1 cellular context compared by ENCODE assay signal in the genomic region with DNA sequence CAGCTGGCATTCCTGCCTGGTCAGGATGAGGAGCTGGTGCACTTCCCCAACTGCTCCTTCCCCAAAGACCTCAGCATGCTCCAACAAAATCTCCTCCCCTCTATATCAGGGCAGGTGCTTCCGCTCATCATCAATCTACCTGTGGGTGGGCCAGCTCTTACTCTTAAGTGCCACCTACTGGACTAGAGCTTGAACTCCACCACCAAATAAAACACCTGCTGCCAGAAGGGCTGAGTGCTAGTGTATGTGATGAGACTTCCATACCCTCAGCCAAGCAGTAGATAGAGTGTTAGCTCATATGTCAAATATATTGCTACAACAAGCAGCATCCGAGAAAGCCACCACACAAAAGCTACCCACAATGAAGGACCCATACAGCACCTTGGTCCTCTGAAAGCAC.
TF ChIP-seq lines count a peak whose summit lies in the region.

No MANE protein-coding gene starts in this region.

TF ChIP-seq in HEK293, 187 proteins besides CTCF, POLR2A, EP300 and RAD21 (continued from another document):
- TF ChIP-seq RBAK (tag by site-specific recombination; IDR thresholded peaks at IDR 0.05) = no peak
- TF ChIP-seq ZNF768 (tag by site-specific recombination; IDR thresholded peaks at IDR 0.05) = no peak
- peak; percentile 80; the same call in 1 of the 2 replicates for TF ChIP-seq ZNF155 (tag by site-specific recombination; IDR thresholded peaks at IDR 0.05)
- no peak for TF ChIP-seq EGR2 (tag by site-specific recombination; IDR thresholded peaks at IDR 0.05; ENCODE audit: low read depth)
- TF ChIP-seq MZF1 (tag by site-specific recombination; IDR thresholded peaks at IDR 0.05; ENCODE audit: borderline replicate concordance) = 0 out of 2 replicates have a peak, but pooled peaks have one; percentile 49
- no peak for TF ChIP-seq ZNF23 (tag by site-specific recombination; IDR thresholded peaks at IDR 0.05; ENCODE audit: borderline replicate concordance)
- no peak for TF ChIP-seq ZFP37 (tag by site-specific recombination; IDR thresholded peaks at IDR 0.05)
- TF ChIP-seq TRIM28 (IDR thresholded peaks at IDR 0.05; ENCODE audit: borderline replicate concordance, low read length) = peak; percentile 65; the same call in 1 of the 2 replicates
- no peak for TF ChIP-seq ZNF350 (tag by site-specific recombination; IDR thresholded peaks at IDR 0.05)
- no peak for TF ChIP-seq ZNF555 (tag by site-specific recombination; conservative IDR thresholded peaks at IDR 0.05)
- no peak for TF ChIP-seq HOXC10 (CRISPR knock-in tag; IDR thresholded peaks at IDR 0.05)
- no peak for TF ChIP-seq ZNF658 (tag by site-specific recombination; IDR thresholded peaks at IDR 0.05)
- no peak for TF ChIP-seq IKZF3 (tag by site-specific recombination; IDR thresholded peaks at IDR 0.05)
- TF ChIP-seq KLF9 (tag by site-specific recombination; IDR thresholded peaks at IDR 0.05; ENCODE audit: low read depth) = no peak
- TF ChIP-seq ZNF169 (tag by site-specific recombination; IDR thresholded peaks at IDR 0.05) = no peak
- TF ChIP-seq GLI4 (tag by site-specific recombination; IDR thresholded peaks at IDR 0.05) = no peak
- TF ChIP-seq ZNF558 (tag by site-specific recombination; IDR thresholded peaks at IDR 0.05) = no peak
- no peak for TF ChIP-seq ZNF501 (tag by site-specific recombination; IDR thresholded peaks at IDR 0.05)
- no peak for TF ChIP-seq SP3 (tag by site-specific recombination; IDR thresholded peaks at IDR 0.05)
- TF ChIP-seq, protein P1, sequence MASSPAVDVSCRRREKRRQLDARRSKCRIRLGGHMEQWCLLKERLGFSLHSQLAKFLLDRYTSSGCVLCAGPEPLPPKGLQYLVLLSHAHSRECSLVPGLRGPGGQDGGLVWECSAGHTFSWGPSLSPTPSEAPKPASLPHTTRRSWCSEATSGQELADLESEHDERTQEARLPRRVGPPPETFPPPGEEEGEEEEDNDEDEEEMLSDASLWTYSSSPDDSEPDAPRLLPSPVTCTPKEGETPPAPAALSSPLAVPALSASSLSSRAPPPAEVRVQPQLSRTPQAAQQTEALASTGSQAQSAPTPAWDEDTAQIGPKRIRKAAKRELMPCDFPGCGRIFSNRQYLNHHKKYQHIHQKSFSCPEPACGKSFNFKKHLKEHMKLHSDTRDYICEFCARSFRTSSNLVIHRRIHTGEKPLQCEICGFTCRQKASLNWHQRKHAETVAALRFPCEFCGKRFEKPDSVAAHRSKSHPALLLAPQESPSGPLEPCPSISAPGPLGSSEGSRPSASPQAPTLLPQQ (tag by site-specific recombination; IDR thresholded peaks at IDR 0.05) = no peak
- TF ChIP-seq, protein P2, sequence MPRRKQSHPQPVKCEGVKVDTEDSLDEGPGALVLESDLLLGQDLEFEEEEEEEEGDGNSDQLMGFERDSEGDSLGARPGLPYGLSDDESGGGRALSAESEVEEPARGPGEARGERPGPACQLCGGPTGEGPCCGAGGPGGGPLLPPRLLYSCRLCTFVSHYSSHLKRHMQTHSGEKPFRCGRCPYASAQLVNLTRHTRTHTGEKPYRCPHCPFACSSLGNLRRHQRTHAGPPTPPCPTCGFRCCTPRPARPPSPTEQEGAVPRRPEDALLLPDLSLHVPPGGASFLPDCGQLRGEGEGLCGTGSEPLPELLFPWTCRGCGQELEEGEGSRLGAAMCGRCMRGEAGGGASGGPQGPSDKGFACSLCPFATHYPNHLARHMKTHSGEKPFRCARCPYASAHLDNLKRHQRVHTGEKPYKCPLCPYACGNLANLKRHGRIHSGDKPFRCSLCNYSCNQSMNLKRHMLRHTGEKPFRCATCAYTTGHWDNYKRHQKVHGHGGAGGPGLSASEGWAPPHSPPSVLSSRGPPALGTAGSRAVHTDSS (tag by site-specific recombination; IDR thresholded peaks at IDR 0.05) = no peak
- no peak for TF ChIP-seq ZNF433 (tag by site-specific recombination; IDR thresholded peaks at IDR 0.05; ENCODE audit: low read depth)
- TF ChIP-seq ZNF366 (tag by site-specific recombination; conservative IDR thresholded peaks at IDR 0.05) = no peak
- TF ChIP-seq ZNF707 (tag by site-specific recombination; IDR thresholded peaks at IDR 0.05) = no peak
- TF ChIP-seq, protein P3, sequence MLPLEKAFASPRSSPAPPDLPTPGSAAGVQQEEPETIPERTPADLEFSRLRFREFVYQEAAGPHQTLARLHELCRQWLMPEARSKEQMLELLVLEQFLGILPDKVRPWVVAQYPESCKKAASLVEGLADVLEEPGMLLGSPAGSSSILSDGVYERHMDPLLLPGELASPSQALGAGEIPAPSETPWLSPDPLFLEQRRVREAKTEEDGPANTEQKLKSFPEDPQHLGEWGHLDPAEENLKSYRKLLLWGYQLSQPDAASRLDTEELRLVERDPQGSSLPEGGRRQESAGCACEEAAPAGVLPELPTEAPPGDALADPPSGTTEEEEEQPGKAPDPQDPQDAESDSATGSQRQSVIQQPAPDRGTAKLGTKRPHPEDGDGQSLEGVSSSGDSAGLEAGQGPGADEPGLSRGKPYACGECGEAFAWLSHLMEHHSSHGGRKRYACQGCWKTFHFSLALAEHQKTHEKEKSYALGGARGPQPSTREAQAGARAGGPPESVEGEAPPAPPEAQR (tag by site-specific recombination; IDR thresholded peaks at IDR 0.05) = no peak
- no peak for TF ChIP-seq ZNF416 (tag by site-specific recombination; IDR thresholded peaks at IDR 0.05)
- TF ChIP-seq SETDB1 (IDR thresholded peaks at IDR 0.05; ENCODE audit: insufficient read length, low read length) = peak; percentile 15
- TF ChIP-seq ZNF701 (tag by site-specific recombination; IDR thresholded peaks at IDR 0.05) = no peak
- TF ChIP-seq ZNF140 (tag by site-specific recombination; IDR thresholded peaks at IDR 0.05) = 0 out of 2 replicates have a peak, but pooled peaks have one; percentile 11
- TF ChIP-seq ZNF132 (tag by site-specific recombination; IDR thresholded peaks at IDR 0.05; ENCODE audit: borderline replicate concordance) = no peak
- TF ChIP-seq, protein P4, sequence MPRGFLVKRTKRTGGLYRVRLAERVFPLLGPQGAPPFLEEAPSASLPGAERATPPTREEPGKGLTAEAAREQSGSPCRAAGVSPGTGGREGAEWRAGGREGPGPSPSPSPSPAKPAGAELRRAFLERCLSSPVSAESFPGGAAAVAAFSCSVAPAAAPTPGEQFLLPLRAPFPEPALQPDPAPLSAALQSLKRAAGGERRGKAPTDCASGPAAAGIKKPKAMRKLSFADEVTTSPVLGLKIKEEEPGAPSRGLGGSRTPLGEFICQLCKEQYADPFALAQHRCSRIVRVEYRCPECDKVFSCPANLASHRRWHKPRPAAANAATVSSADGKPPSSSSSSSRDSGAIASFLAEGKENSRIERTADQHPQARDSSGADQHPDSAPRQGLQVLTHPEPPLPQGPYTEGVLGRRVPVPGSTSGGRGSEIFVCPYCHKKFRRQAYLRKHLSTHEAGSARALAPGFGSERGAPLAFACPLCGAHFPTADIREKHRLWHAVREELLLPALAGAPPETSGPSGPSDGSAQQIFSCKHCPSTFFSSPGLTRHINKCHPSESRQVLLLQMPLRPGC (tag by site-specific recombination; IDR thresholded peaks at IDR 0.05) = no peak
- TF ChIP-seq, protein P5, sequence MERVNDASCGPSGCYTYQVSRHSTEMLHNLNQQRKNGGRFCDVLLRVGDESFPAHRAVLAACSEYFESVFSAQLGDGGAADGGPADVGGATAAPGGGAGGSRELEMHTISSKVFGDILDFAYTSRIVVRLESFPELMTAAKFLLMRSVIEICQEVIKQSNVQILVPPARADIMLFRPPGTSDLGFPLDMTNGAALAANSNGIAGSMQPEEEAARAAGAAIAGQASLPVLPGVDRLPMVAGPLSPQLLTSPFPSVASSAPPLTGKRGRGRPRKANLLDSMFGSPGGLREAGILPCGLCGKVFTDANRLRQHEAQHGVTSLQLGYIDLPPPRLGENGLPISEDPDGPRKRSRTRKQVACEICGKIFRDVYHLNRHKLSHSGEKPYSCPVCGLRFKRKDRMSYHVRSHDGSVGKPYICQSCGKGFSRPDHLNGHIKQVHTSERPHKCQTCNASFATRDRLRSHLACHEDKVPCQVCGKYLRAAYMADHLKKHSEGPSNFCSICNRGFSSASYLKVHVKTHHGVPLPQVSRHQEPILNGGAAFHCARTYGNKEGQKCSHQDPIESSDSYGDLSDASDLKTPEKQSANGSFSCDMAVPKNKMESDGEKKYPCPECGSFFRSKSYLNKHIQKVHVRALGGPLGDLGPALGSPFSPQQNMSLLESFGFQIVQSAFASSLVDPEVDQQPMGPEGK (tag by site-specific recombination; IDR thresholded peaks at IDR 0.05) = no peak
- no peak for TF ChIP-seq ZNF843 (tag by site-specific recombination; IDR thresholded peaks at IDR 0.05)
- no peak for TF ChIP-seq ZBTB1 (tag by site-specific recombination; IDR thresholded peaks at IDR 0.05)
- TF ChIP-seq ZNF560 (tag by site-specific recombination; IDR thresholded peaks at IDR 0.05; ENCODE audit: borderline replicate concordance) = no peak
- TF ChIP-seq WT1 (tag by site-specific recombination; IDR thresholded peaks at IDR 0.05) = no peak
- TF ChIP-seq, protein P6, sequence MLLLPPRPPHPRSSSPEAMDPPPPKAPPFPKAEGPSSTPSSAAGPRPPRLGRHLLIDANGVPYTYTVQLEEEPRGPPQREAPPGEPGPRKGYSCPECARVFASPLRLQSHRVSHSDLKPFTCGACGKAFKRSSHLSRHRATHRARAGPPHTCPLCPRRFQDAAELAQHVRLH (tag by site-specific recombination; IDR thresholded peaks at IDR 0.05) = 0 out of 2 replicates have a peak, but pooled peaks have one; percentile 17
- TF ChIP-seq ZNF670 (tag by site-specific recombination; IDR thresholded peaks at IDR 0.05; ENCODE audit: low read depth) = no peak
- TF ChIP-seq, protein P7, sequence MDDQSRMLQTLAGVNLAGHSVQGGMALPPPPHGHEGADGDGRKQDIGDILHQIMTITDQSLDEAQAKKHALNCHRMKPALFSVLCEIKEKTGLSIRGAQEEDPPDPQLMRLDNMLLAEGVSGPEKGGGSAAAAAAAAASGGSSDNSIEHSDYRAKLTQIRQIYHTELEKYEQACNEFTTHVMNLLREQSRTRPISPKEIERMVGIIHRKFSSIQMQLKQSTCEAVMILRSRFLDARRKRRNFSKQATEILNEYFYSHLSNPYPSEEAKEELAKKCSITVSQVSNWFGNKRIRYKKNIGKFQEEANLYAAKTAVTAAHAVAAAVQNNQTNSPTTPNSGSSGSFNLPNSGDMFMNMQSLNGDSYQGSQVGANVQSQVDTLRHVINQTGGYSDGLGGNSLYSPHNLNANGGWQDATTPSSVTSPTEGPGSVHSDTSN (CRISPR knock-in tag; IDR thresholded peaks at IDR 0.05) = no peak
